Comparison of ENCODE assay signal across 24 cellular contexts in the genomic region with DNA sequence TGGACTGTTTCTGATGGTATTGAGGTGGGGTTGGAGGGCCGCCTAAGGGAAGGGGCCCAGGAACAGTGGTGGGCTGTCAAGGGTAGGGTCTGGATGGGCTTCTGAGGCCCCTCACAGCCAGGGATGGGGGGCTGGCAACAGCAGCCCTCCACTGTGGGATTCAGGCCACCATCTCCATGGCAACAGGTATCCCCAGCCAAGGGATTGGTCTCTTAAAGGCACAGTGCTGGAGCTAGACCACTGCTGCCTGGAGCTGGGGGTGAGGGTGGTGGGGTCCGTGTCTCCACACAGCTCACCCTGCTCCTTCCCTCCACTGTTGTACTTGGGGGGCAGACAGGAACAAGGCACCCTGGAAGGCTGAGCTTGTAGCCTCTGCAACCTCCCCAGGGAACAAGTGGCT. TPM values are rescaled to one million over a fixed set of nuclear protein-coding genes. Genes with fewer than 3 reads are reported as not detected.
DNase-seq lines count a peak whose midpoint lies in the region; ATAC-seq and TF ChIP-seq lines count a peak whose summit lies in the region.
"Had no signal": no experiment of that assay in that cellular context is flagged by ENCODE, and none has a peak within 500 bp of the region (broad histone marks: within the 10 kb centered on the region; RNA-seq: fewer than 3 reads in every experiment).

No MANE protein-coding gene starts in this region.

- DNase-seq in activated naive CD8-positive, alpha-beta T cell treated with anti-CD3 and anti-CD28 coated beads, Interleukin-2, amount 10 ng/mL, durations not matched to agents 7 days and 5 days: no peak
- DNase-seq in activated naive CD8-positive, alpha-beta T cell treated with anti-CD3 and anti-CD28 coated beads for 36 hours: no peak
- DNase-seq in sciatic nerve (ENCODE audit: low spot score) (peak; percentile 30), mammary epithelial cell (no peak), T-helper 1 cell (no peak), NCI-H1105 treated with DMSO at 0.1 percent for 48 hours (lab: John Stamatoyannopoulos, UW) (no peak)
- DNase-seq: activated CD4-positive, alpha-beta memory T cell treated with anti-CD3 and anti-CD28 coated beads for 36 hours; activated CD4-positive, CD25-positive, alpha-beta regulatory T cell; activated naive CD4-positive, alpha-beta T cell treated with anti-CD3 and anti-CD28 coated beads, Interleukin-2, amount 10 ng/mL, durations not matched to agents 7 days and 5 days; activated T-cell treated with anti-CD3 and anti-CD28 coated beads, Interleukin-2, amount 50 U/mL, for 4 hours; effector memory CD4-positive, alpha-beta T cell; foreskin melanocyte; NCI-H187; NCI-H2227 treated with DMSO at 0.1 percent for 48 hours; RPMI8226; uterus had no signal

- H3K27me3 ChIP-seq in Loucy (ENCODE audit: insufficient read depth, low read length, poor library complexity, severe bottlenecking) (no peaks in the 10 kb centered on the region), layer of hippocampus (ENCODE audit: control insufficient read depth, insufficient read depth, low read length) (no peaks in the 10 kb centered on the region), mammary epithelial cell (ENCODE audit: insufficient read depth, low read length) (no peaks in the 10 kb centered on the region)
- H3K27me3 ChIP-seq: pancreas, uterus had no signal

- peak overlapping the region; percentile 48 for H3K27ac Mint-ChIP-seq in activated naive CD8-positive, alpha-beta T cell treated with anti-CD3 and anti-CD28 coated beads, Interleukin-2, amount 10 ng/mL, durations not matched to agents 7 days and 5 days
- H3K27ac Mint-ChIP-seq in activated naive CD8-positive, alpha-beta T cell treated with anti-CD3 and anti-CD28 coated beads for 36 hours: no peak overlapping the region
- H3K27ac Mint-ChIP-seq: activated CD4-positive, alpha-beta memory T cell treated with anti-CD3 and anti-CD28 coated beads for 36 hours; activated naive CD4-positive, alpha-beta T cell treated with anti-CD3 and anti-CD28 coated beads, Interleukin-2, amount 10 ng/mL, durations not matched to agents 7 days and 5 days; CD14-positive monocyte; memory B cell had no signal

- in situ Hi-C loops in mammary epithelial cell (cut with MboI; ENCODE audit: low sequenced_read_pairs in 2 of 2): no loop called here

- no peaks in the 10 kb centered on the region for H3K27me3 Mint-ChIP-seq in activated naive CD8-positive, alpha-beta T cell treated with anti-CD3 and anti-CD28 coated beads, Interleukin-2, amount 10 ng/mL, durations not matched to agents 7 days and 5 days
- peaks cover 3% of the 10 kb centered on the region for H3K27me3 Mint-ChIP-seq in activated naive CD8-positive, alpha-beta T cell treated with anti-CD3 and anti-CD28 coated beads for 36 hours
- H3K27me3 Mint-ChIP-seq: activated CD4-positive, alpha-beta memory T cell treated with anti-CD3 and anti-CD28 coated beads for 36 hours; activated naive CD4-positive, alpha-beta T cell treated with anti-CD3 and anti-CD28 coated beads, Interleukin-2, amount 10 ng/mL, durations not matched to agents 7 days and 5 days; memory B cell had no signal

- POLR2A ChIA-PET in activated naive CD8-positive, alpha-beta T cell treated with anti-CD3 and anti-CD28 coated beads, Interleukin-2, amount 10 ng/mL, durations not matched to agents 7 days and 5 days (lab: Charles Lee): interaction anchor here (1.2 to 2.4 kb wide), 2 partner anchors 8 to 11 kb away, joined by 3 to 8 read pairs; no protein-coding TSS in a partner anchor

- H3K4me3 Mint-ChIP-seq in activated naive CD8-positive, alpha-beta T cell treated with anti-CD3 and anti-CD28 coated beads, Interleukin-2, amount 10 ng/mL, durations not matched to agents 7 days and 5 days: no peak overlapping the region
- no peak overlapping the region for H3K4me3 Mint-ChIP-seq in activated naive CD8-positive, alpha-beta T cell treated with anti-CD3 and anti-CD28 coated beads for 36 hours
- H3K4me3 Mint-ChIP-seq: activated CD4-positive, alpha-beta memory T cell treated with anti-CD3 and anti-CD28 coated beads for 36 hours; activated naive CD4-positive, alpha-beta T cell treated with anti-CD3 and anti-CD28 coated beads, Interleukin-2, amount 10 ng/mL, durations not matched to agents 7 days and 5 days; activated T-cell treated with anti-CD3 and anti-CD28 coated beads, Interleukin-2, amount 50 U/mL, for 4 hours; CD14-positive monocyte; memory B cell had no signal

- H3F3A ChIP-seq in Loucy (ENCODE audit: low read depth): peaks cover 12% of the 10 kb centered on the region

- H3K4me2 ChIP-seq in Loucy (ENCODE audit: low read depth, low read length, poor library complexity, severe bottlenecking) (peak overlapping the region; percentile 78), mammary epithelial cell (ENCODE audit: insufficient read depth, low read depth, low read length) (no peak overlapping the region)

- no peak overlapping the region for H2AFZ ChIP-seq in Loucy (ENCODE audit: low read length)
- no peak overlapping the region for H2AFZ ChIP-seq in mammary epithelial cell (ENCODE audit: low read depth, low read length)

- CTCF ChIA-PET in mammary epithelial cell (lab: Charles Lee; ENCODE audit: low non-redundant PET): no interaction called here

- peaks cover 87% of the 10 kb centered on the region for H3K4me1 ChIP-seq in Loucy (ENCODE audit: insufficient read depth, low read length, poor library complexity, severe bottlenecking)
- H3K4me1 ChIP-seq in mammary epithelial cell (ENCODE audit: insufficient read depth, low read length): peaks cover 24% of the 10 kb centered on the region
- H3K4me1 ChIP-seq: HAP-1, pancreas, uterus had no signal

- no peak for TF ChIP-seq CTCF in Loucy (conservative IDR thresholded peaks at IDR 0.05; ENCODE audit: low read length)
- no peak for TF ChIP-seq CTCF in mammary epithelial cell (conservative IDR thresholded peaks at IDR 0.05 in 1 of 2, IDR thresholded peaks at IDR 0.05 in 1 of 2; ENCODE audit: extremely low read depth in 1 of 2, insufficient read depth in 1 of 2, low read depth in 1 of 2, low read length in 2 of 2)

- H3K79me2 ChIP-seq in Loucy (ENCODE audit: insufficient read depth, low read length) (peaks cover 23% of the 10 kb centered on the region; the same call in 1 of the 2 replicates), mammary epithelial cell (ENCODE audit: insufficient read depth, low read length) (no peaks in the 10 kb centered on the region)

- intact Hi-C loops in sciatic nerve (cut with DNase I) (no loop called here), mammary epithelial cell (cut with micrococcal nuclease) (no loop called here)

- ATAC-seq in activated naive CD8-positive, alpha-beta T cell treated with anti-CD3 and anti-CD28 coated beads, Interleukin-2, amount 10 ng/mL, durations not matched to agents 7 days and 5 days (ENCODE audit: low read depth): no peak
- ATAC-seq in sciatic nerve: no peak
- ATAC-seq: activated T-cell treated with anti-CD3 and anti-CD28 coated beads, Interleukin-2, amount 50 U/mL, for 4 hours; esophagus mucosa; pancreas; SK-N-SH treated with all-trans-retinoic acid at 6 μM for 48 hours had no signal

- peaks cover 30% of the 10 kb centered on the region for H3K4me1 Mint-ChIP-seq in activated naive CD8-positive, alpha-beta T cell treated with anti-CD3 and anti-CD28 coated beads, Interleukin-2, amount 10 ng/mL, durations not matched to agents 7 days and 5 days
- peaks cover 38% of the 10 kb centered on the region for H3K4me1 Mint-ChIP-seq in activated naive CD8-positive, alpha-beta T cell treated with anti-CD3 and anti-CD28 coated beads for 36 hours

- peaks cover 3% of the 10 kb centered on the region; the same call in 1 of the 2 replicates for H3K36me3 ChIP-seq in Loucy (ENCODE audit: insufficient read depth, low read length)
- no peaks in the 10 kb centered on the region for H3K36me3 ChIP-seq in mammary epithelial cell (ENCODE audit: insufficient read depth, low read length)
- H3K36me3 ChIP-seq: HAP-1, pancreas, uterus had no signal

- H3K9me3 Mint-ChIP-seq in activated naive CD8-positive, alpha-beta T cell treated with anti-CD3 and anti-CD28 coated beads, Interleukin-2, amount 10 ng/mL, durations not matched to agents 7 days and 5 days: no peaks in the 10 kb centered on the region
- no peaks in the 10 kb centered on the region for H3K9me3 Mint-ChIP-seq in activated naive CD8-positive, alpha-beta T cell treated with anti-CD3 and anti-CD28 coated beads for 36 hours
- H3K9me3 Mint-ChIP-seq: activated CD4-positive, alpha-beta memory T cell treated with anti-CD3 and anti-CD28 coated beads for 36 hours; activated naive CD4-positive, alpha-beta T cell treated with anti-CD3 and anti-CD28 coated beads, Interleukin-2, amount 10 ng/mL, durations not matched to agents 7 days and 5 days; activated T-cell treated with anti-CD3 and anti-CD28 coated beads, Interleukin-2, amount 50 U/mL, for 4 hours; CD14-positive monocyte; memory B cell had no signal

- no peaks in the 10 kb centered on the region for H3K9me3 ChIP-seq in Loucy (ENCODE audit: insufficient read depth, low read depth, low read length)
- no peaks in the 10 kb centered on the region for H3K9me3 ChIP-seq in mammary epithelial cell (replicated peaks; ENCODE audit: insufficient read depth, low read length)
- H3K9me3 ChIP-seq: HAP-1, pancreas, uterus had no signal

- H3K9ac ChIP-seq in Loucy (ENCODE audit: low read depth, low read length, poor library complexity, severe bottlenecking) (peak overlapping the region; percentile 75), mammary epithelial cell (ENCODE audit: insufficient read depth, low read length) (no peak overlapping the region)

- no peak overlapping the region for H3K4me3 ChIP-seq in Loucy (ENCODE audit: low read length, poor library complexity, severe bottlenecking)
- no peak overlapping the region for H3K4me3 ChIP-seq in mammary epithelial cell (replicated peaks in 1 of 3; ENCODE audit: insufficient read depth in 1 of 3, low read depth in 2 of 3, low read length in 3 of 3)
- H3K4me3 ChIP-seq: HAP-1, pancreas, uterus had no signal

- no TSS peak for BruUV-seq in mammary epithelial cell (replicated peaks; lab: Mats Ljungman, UMichigan)

- dilution Hi-C loops in mammary epithelial cell (cut with HindIII; ENCODE audit: low sequenced_read_pairs): no loop called here

- no peaks in the 10 kb centered on the region for H3K9me2 ChIP-seq in Loucy (replicated peaks; ENCODE audit: low read depth, low read length)

- H3K36me3 Mint-ChIP-seq in activated naive CD8-positive, alpha-beta T cell treated with anti-CD3 and anti-CD28 coated beads, Interleukin-2, amount 10 ng/mL, durations not matched to agents 7 days and 5 days: peaks cover 1% of the 10 kb centered on the region
- H3K36me3 Mint-ChIP-seq in activated naive CD8-positive, alpha-beta T cell treated with anti-CD3 and anti-CD28 coated beads for 36 hours: peaks cover 4% of the 10 kb centered on the region
- H3K36me3 Mint-ChIP-seq: activated CD4-positive, alpha-beta memory T cell treated with anti-CD3 and anti-CD28 coated beads for 36 hours; memory B cell had no signal

- WGBS in mammary epithelial cell (ENCODE audit: low coverage, missing lambda C conversion rate): no CpG with 5 or more reads among the region's 2 CpGs

- H3K27ac ChIP-seq in layer of hippocampus (ENCODE audit: low read depth, low read length) (peak overlapping the region; percentile 98), mammary epithelial cell (ENCODE audit: insufficient read depth, low read depth, low read length) (no peak overlapping the region)
- H3K27ac ChIP-seq: pancreas had no signal

- H4K20me1 ChIP-seq in Loucy (ENCODE audit: insufficient read depth, low read length, poor library complexity, severe bottlenecking) (no peaks in the 10 kb centered on the region), mammary epithelial cell (ENCODE audit: insufficient read depth, low read length) (no peaks in the 10 kb centered on the region)

RNA-seq across cellular contexts. Expression of gene PSME3IP1, which starts 41.8 kb away (rescaled TPM):
- 100 to 1,000 TPM; 134 to 140 TPM for total RNA-seq in activated naive CD8-positive, alpha-beta T cell treated with anti-CD3 and anti-CD28 coated beads, Interleukin-2, amount 10 ng/mL, durations not matched to agents 7 days and 5 days
- 100 to 1,000 TPM; 109 to 117 TPM for total RNA-seq in activated naive CD8-positive, alpha-beta T cell treated with anti-CD3 and anti-CD28 coated beads for 36 hours
- total RNA-seq in sciatic nerve (80.5 TPM), mammary epithelial cell (10 to 100 TPM; 43.2 to 90.0 TPM)
- polyA plus RNA-seq in mammary epithelial cell: 64.8 TPM
- polyA minus RNA-seq in mammary epithelial cell: 50.1 TPM

RNA-seq across cellular contexts. Expression of gene RSPRY1, which starts 42.1 kb away (rescaled TPM):
- total RNA-seq in activated naive CD8-positive, alpha-beta T cell treated with anti-CD3 and anti-CD28 coated beads, Interleukin-2, amount 10 ng/mL, durations not matched to agents 7 days and 5 days: 10 to 100 TPM; 29.5 to 34.3 TPM
- 10 to 100 TPM; 27.2 to 30.5 TPM for total RNA-seq in activated naive CD8-positive, alpha-beta T cell treated with anti-CD3 and anti-CD28 coated beads for 36 hours
- total RNA-seq in sciatic nerve: 26.3 TPM
- 10 to 100 TPM; 46.9 to 47.2 TPM for total RNA-seq in mammary epithelial cell
- 23.4 TPM for polyA plus RNA-seq in mammary epithelial cell
- polyA minus RNA-seq in mammary epithelial cell: 29.1 TPM

RNA-seq across cellular contexts. Expression of gene CPNE2, which starts 51.6 kb away (rescaled TPM):
- total RNA-seq in activated naive CD8-positive, alpha-beta T cell treated with anti-CD3 and anti-CD28 coated beads, Interleukin-2, amount 10 ng/mL, durations not matched to agents 7 days and 5 days: 10 to 100 TPM; 11.0 to 11.4 TPM
- total RNA-seq in activated naive CD8-positive, alpha-beta T cell treated with anti-CD3 and anti-CD28 coated beads for 36 hours: 10 to 100 TPM; 10.4 TPM
- total RNA-seq in sciatic nerve: 44.7 TPM
- total RNA-seq in mammary epithelial cell: 10 to 100 TPM in 1 of 2 donors, 1 to 10 TPM in 1; 7.3 to 24.0 TPM
- polyA plus RNA-seq in mammary epithelial cell: 44.5 TPM
- 35.7 TPM for polyA minus RNA-seq in mammary epithelial cell
